ENCODE assay signal across 8 cellular contexts in genomic region chr5:36734422-36734821, GRCh38.
DNase-seq lines count a peak whose midpoint lies in the region; ATAC-seq and TF ChIP-seq lines count a peak whose summit lies in the region.

No MANE protein-coding gene starts in this region.

- H2BK12ac ChIP-seq in H9 (ENCODE audit: insufficient read length, low read depth, low read length): no peak overlapping the region

- no peaks in the 10 kb centered on the region; the same call in 1 of the 2 replicates for H3K27me3 Mint-ChIP-seq in H9 (ENCODE audit: low read depth)

- H3K27ac Mint-ChIP-seq in H9: no peak overlapping the region

- no peak for DNase-seq in BE2C
- DNase-seq in H9: no peak
- DNase-seq in SK-N-SH: peak; percentile 24
- DNase-seq in kidney epithelial cell (ENCODE audit: low read depth): no peak
- DNase-seq in activated CD4-positive, alpha-beta T cell treated with anti-CD3 and anti-CD28 coated beads for 1 hour: no peak
- DNase-seq in activated T-cell treated with anti-CD3 and anti-CD28 coated beads, Interleukin-2, amount 50 U/mL, for 48 hours: no peak

- H3T11ph ChIP-seq in H9 (ENCODE audit: low read length): no peak overlapping the region

- no peak overlapping the region for H4K8ac ChIP-seq in H9 (replicated peaks; ENCODE audit: insufficient read length, low read depth, low read length)

- no peak overlapping the region for H2BK120ac ChIP-seq in H9 (ENCODE audit: low read depth, low read length, poor library complexity, severe bottlenecking)

- CTCF ChIA-PET in SK-N-SH (lab: Yijun Ruan, JAX): interaction anchor here (0.7 to 1.6 kb wide), 5 partner anchors 134 to 492 kb away, joined by 3 to 5 read pairs (median 3); no protein-coding TSS in a partner anchor

- TF ChIP-seq EP300 in SK-N-SH (IDR thresholded peaks at IDR 0.05; ENCODE audit: borderline replicate concordance in 1 of 2, low read depth in 1 of 2, low read length in 1 of 2): no peak

- H4K91ac ChIP-seq in H9 (ENCODE audit: insufficient read length, low read depth, low read length): no peak overlapping the region

- H3K9ac ChIP-seq in H9 (ENCODE audit: extremely low read depth, insufficient read length, low read length): no peak overlapping the region
- H3K9ac ChIP-seq in SK-N-SH: no peak overlapping the region

- WGBS in H9 (ENCODE audit: extremely low coverage, insufficient read length, low lambda C conversion rate): no CpG with 5 or more reads among the region's 4 CpGs
- WGBS in SK-N-SH (ENCODE audit: low lambda C conversion rate): 7% methylated on average over 4 of the region's 4 CpGs

- H3K4me3 Mint-ChIP-seq in H9: no peak overlapping the region

- no peak overlapping the region for H2BK15ac ChIP-seq in H9 (ENCODE audit: low read depth, low read length)

- H2BK5ac ChIP-seq in H9 (ENCODE audit: insufficient read length, low read length): no peak overlapping the region

- H2AK5ac ChIP-seq in H9 (ENCODE audit: insufficient read length, low read length): no peak overlapping the region

- no peaks in the 10 kb centered on the region for H3K23me2 ChIP-seq in H9 (ENCODE audit: insufficient read length, low read depth, low read length, poor library complexity, severe bottlenecking)

- no peaks in the 10 kb centered on the region for H3K36me3 Mint-ChIP-seq in H9 (ENCODE audit: insufficient read depth in 1 of 3, low read depth in 3 of 3)

- H2AFZ ChIP-seq in H9 (ENCODE audit: low read length) (no peak overlapping the region), SK-N-SH (ENCODE audit: low read depth) (no peak overlapping the region)

- no peaks in the 10 kb centered on the region for H3K9me3 Mint-ChIP-seq in H9

- no peaks in the 10 kb centered on the region for H3K4me1 ChIP-seq in BE2C
- no peaks in the 10 kb centered on the region; the same call in 1 of the 2 replicates for H3K4me1 ChIP-seq in H9 (ENCODE audit: insufficient read depth, low read length)
- no peaks in the 10 kb centered on the region for H3K4me1 ChIP-seq in SK-N-SH (ENCODE audit: control insufficient read depth in 1 of 2, insufficient read depth in 2 of 2, low read depth in 1 of 2, low read length in 1 of 2)

- no peaks in the 10 kb centered on the region for H3K36me3 ChIP-seq in BE2C
- H3K36me3 ChIP-seq in SK-N-SH (replicated peaks in 1 of 2; ENCODE audit: control insufficient read depth in 1 of 2, insufficient read depth in 2 of 2, low read length in 1 of 2): no peaks in the 10 kb centered on the region
- H3K36me3 ChIP-seq in kidney epithelial cell (ENCODE audit: control insufficient read depth, insufficient read depth, low read length): no peaks in the 10 kb centered on the region

- H3K79me1 ChIP-seq in H9 (ENCODE audit: insufficient read depth, low read depth, low read length, poor library complexity, severe bottlenecking): no peaks in the 10 kb centered on the region

- H3K79me2 ChIP-seq in H9 (ENCODE audit: insufficient read depth, low read length): no peaks in the 10 kb centered on the region
- H3K79me2 ChIP-seq in SK-N-SH (ENCODE audit: insufficient read depth): no peaks in the 10 kb centered on the region

- H3K4me3 ChIP-seq in BE2C (ENCODE audit: low read depth, low read length) (no peak overlapping the region), SK-N-SH (ENCODE audit: low read depth in 2 of 2, low read length in 1 of 2) (no peak overlapping the region; a peak in 1 of 4 replicates), kidney epithelial cell (ENCODE audit: low read depth, low read length) (no peak overlapping the region)

- H3K18ac ChIP-seq in H9 (ENCODE audit: insufficient read length, low read depth, low read length): no peak overlapping the region

- ATAC-seq in GM21515 (IDR thresholded peaks at IDR 0.05; ENCODE audit: unreplicated experiment): no peak
- ATAC-seq in GM19035 (IDR thresholded peaks at IDR 0.05; ENCODE audit: unreplicated experiment): no peak

- peak; percentile 51 for TF ChIP-seq RAD21 in SK-N-SH (IDR thresholded peaks at IDR 0.05; ENCODE audit: low read length)

- H2BK20ac ChIP-seq in H9 (ENCODE audit: low read depth, low read length, poor library complexity, severe bottlenecking): no peak overlapping the region

- H3K4me2 ChIP-seq in H9 (ENCODE audit: insufficient read depth, insufficient read length, low read length): no peak overlapping the region
- no peak overlapping the region for H3K4me2 ChIP-seq in SK-N-SH

- H3K9me2 ChIP-seq in SK-N-SH: no peaks in the 10 kb centered on the region

- H3K56ac ChIP-seq in H9 (ENCODE audit: insufficient read length, low read depth, low read length): no peak overlapping the region

- H3K4me1 Mint-ChIP-seq in H9: peaks cover 6 to 7% of the 10 kb centered on the region in 2 experiments; a peak in 3 of 4 replicates

- H3K27ac ChIP-seq in H9 (ENCODE audit: insufficient read length, low read depth, low read length) (no peak overlapping the region), SK-N-SH (ENCODE audit: low read depth in 2 of 2, low read length in 1 of 2) (no peak overlapping the region)

- POLR2A ChIA-PET in SK-N-SH (lab: Yijun Ruan, JAX): no interaction called here

- H3K9me3 ChIP-seq in BE2C: no peaks in the 10 kb centered on the region
- no peaks in the 10 kb centered on the region for H3K9me3 ChIP-seq in H9 (ENCODE audit: control insufficient read depth, low read depth, low read length)
- H3K9me3 ChIP-seq in SK-N-SH: no peaks in the 10 kb centered on the region

- H3K4ac ChIP-seq in H9 (ENCODE audit: low read depth, low read length): no peak overlapping the region

- no peak overlapping the region for H3K23ac ChIP-seq in H9 (ENCODE audit: insufficient read length, low read depth, low read length)

- H3K27me3 ChIP-seq in BE2C (peaks cover 13% of the 10 kb centered on the region), H9 (ENCODE audit: insufficient read depth, low read length) (no peaks in the 10 kb centered on the region), SK-N-SH (ENCODE audit: insufficient read depth) (peaks cover 38% of the 10 kb centered on the region; the same call in 1 of the 2 replicates), kidney epithelial cell (ENCODE audit: control insufficient read depth, insufficient read depth, low read length) (no peaks in the 10 kb centered on the region)

- TF ChIP-seq CTCF in BE2C (IDR thresholded peaks at IDR 0.05; ENCODE audit: low read depth, low read length) (peak; percentile 40), H9 (conservative IDR thresholded peaks at IDR 0.05) (peak; percentile 50; the same call in 2 of the 3 replicates), SK-N-SH (IDR thresholded peaks at IDR 0.05) (peak; percentile 41), kidney epithelial cell (IDR thresholded peaks at IDR 0.05; ENCODE audit: insufficient read depth, low read length, poor library complexity, severe bottlenecking) (peak; percentile 1)

- no peak overlapping the region for H4K5ac ChIP-seq in H9 (ENCODE audit: insufficient read length, low read depth, low read length)

- no peaks in the 10 kb centered on the region for H3F3A ChIP-seq in SK-N-SH (replicated peaks; ENCODE audit: insufficient read depth)

- no peak overlapping the region for H3K14ac ChIP-seq in H9 (ENCODE audit: insufficient read depth, low read length)

- H4K20me1 ChIP-seq in H9 (ENCODE audit: control insufficient read depth, insufficient read depth, insufficient read length): no peaks in the 10 kb centered on the region
- no peaks in the 10 kb centered on the region for H4K20me1 ChIP-seq in SK-N-SH (ENCODE audit: insufficient read depth)

TF ChIP-seq in SK-N-SH, 30 proteins besides CTCF, POLR2A, EP300 and RAD21:
- TF ChIP-seq GABPA (IDR thresholded peaks at IDR 0.05; ENCODE audit: low read depth) (no peak), YY1 (IDR thresholded peaks at IDR 0.05; ENCODE audit: low read depth) (no peak), SMC3 (IDR thresholded peaks at IDR 0.05; ENCODE audit: low read depth, low read length) (no peak), FOXM1 (IDR thresholded peaks at IDR 0.05; ENCODE audit: low read depth) (no peak), SIN3A (IDR thresholded peaks at IDR 0.05; ENCODE audit: borderline replicate concordance, low read depth, low read length) (no peak)
